In the genomic region with DNA sequence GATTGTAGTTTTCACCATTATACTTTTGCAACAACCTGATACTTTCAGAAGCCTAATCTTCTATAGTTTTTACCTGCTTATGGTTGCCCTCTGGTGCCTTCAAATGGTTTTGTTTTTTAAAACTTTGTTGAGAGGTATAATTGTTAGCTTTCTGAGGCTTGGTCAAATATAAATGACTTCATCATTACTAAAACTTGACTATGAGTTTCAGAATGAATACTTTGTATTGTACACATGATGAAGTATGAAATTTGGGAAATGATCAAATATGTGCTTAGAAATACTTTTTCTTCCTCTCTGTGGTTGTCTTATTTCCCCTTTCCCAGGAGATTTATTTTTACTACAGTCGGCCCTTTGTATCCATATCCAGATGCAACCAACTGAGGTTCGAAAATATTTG, we compare ENCODE assay signal across 10 cellular contexts.
DNase-seq lines count a peak whose midpoint lies in the region; ATAC-seq and TF ChIP-seq lines count a peak whose summit lies in the region.
"Had no signal": no experiment of that assay in that cellular context is flagged by ENCODE, and none has a peak within 500 bp of the region (broad histone marks: within the 10 kb centered on the region; RNA-seq: fewer than 3 reads in every experiment).

No MANE protein-coding gene starts in this region.

- TF ChIP-seq POLR2A in HCT116 (IDR thresholded peaks at IDR 0.05; ENCODE audit: borderline replicate concordance, extremely low read depth, insufficient read depth, insufficient read length) = no peak

- H3K4me2 ChIP-seq in HCT116 (ENCODE audit: low read length) = no peak overlapping the region
- H3K4me2 ChIP-seq: smooth muscle cell had no signal

- RAD21 ChIA-PET in HCT116 (lab: Charles Lee; ENCODE audit: low non-redundant PET in 1 of 2, low total read pairs in 2 of 2, uncharacterized antibody in 2 of 2, unreplicated experiment in 2 of 2) = no interaction called here

- H3K79me2 ChIP-seq in HCT116 (ENCODE audit: insufficient read depth, low read length) = no peaks in the 10 kb centered on the region

- in situ Hi-C loops in GM13977 (cut with MboI; ENCODE audit: low pct_unique_long_range_greater_than_20kb, low sequenced_read_pairs, unreplicated experiment) = no loop called here

- BruUV-seq in HCT116 (replicated peaks; lab: Mats Ljungman, UMichigan) = no TSS peak

- no peaks in the 10 kb centered on the region for H3K36me3 ChIP-seq in HCT116 (ENCODE audit: control insufficient read depth in 1 of 2, insufficient read depth in 2 of 2, low read length in 2 of 2)
- H3K36me3 ChIP-seq: Peyer's patch had no signal

- no peak overlapping the region for H2AFZ ChIP-seq in HCT116 (ENCODE audit: low read depth, low read length, poor library complexity, severe bottlenecking)

- H3K4me3 ChIP-seq in HCT116 (replicated peaks in 1 of 2; ENCODE audit: low read depth in 1 of 2, low read length in 2 of 2) = no peak overlapping the region
- H3K4me3 ChIP-seq: Peyer's patch, smooth muscle cell had no signal

- DNase-seq in GM13977 (ENCODE audit: low spot score) (peak; percentile 66), HCT116 (ENCODE audit: low read depth, low spot score) (no peak), RPMI7951 (ENCODE audit: low read depth) (peak; percentile 24), lung microvascular endothelial cell (ENCODE audit: low read depth in 2 of 2) (peak; percentile 32 to 61), HuH-7.5 (ENCODE audit: low spot score) (no peak), NOMO-1 (lab: John Stamatoyannopoulos, UW; ENCODE audit: unreplicated experiment in 2 of 2) (no peak), GM19240 (ENCODE audit: insufficient read length, low spot score) (no peak), posterior cingulate gyrus (no peak)
- DNase-seq: Peyer's patch had no signal

- H3K4me1 ChIP-seq in HCT116 (ENCODE audit: control insufficient read depth in 1 of 2, insufficient read depth in 2 of 2, low read length in 2 of 2) = no peaks in the 10 kb centered on the region

- no peak overlapping the region for H3K9ac ChIP-seq in HCT116 (ENCODE audit: low read length)

- H3K9me2 ChIP-seq in HCT116 (ENCODE audit: insufficient read depth) = no peaks in the 10 kb centered on the region

- intact Hi-C loops in HCT116 (cut with micrococcal nuclease) = no loop called here
- intact Hi-C loops in posterior cingulate gyrus (cut with DNase I) = no loop called here

- CTCF ChIA-PET in HCT116 (lab: Charles Lee) = interaction anchor here (1.8 kb wide), 1 partner anchor 195 kb away, joined by 4 read pairs; no protein-coding TSS in a partner anchor

- H3K27ac ChIP-seq in HCT116 (ENCODE audit: low read depth, low read length) = no peak overlapping the region
- H3K27ac ChIP-seq: Peyer's patch had no signal

- no peak for ATAC-seq in HCT116

- peak; percentile 13; the same call in 1 of the 2 replicates for TF ChIP-seq RAD21 in HCT116 (IDR thresholded peaks at IDR 0.05; ENCODE audit: low read depth)

- H3K27me3 ChIP-seq in HCT116 (ENCODE audit: insufficient read depth, low read length) = no peaks in the 10 kb centered on the region
- H3K27me3 ChIP-seq: Peyer's patch had no signal

- peak; percentile 20 for TF ChIP-seq CTCF in GM13977 (IDR thresholded peaks at IDR 0.05; ENCODE audit: extremely low read depth, insufficient read depth, missing control alignments)
- TF ChIP-seq CTCF in HCT116 (IDR thresholded peaks at IDR 0.05 in 2 of 3, conservative IDR thresholded peaks at IDR 0.05 in 1 of 3; ENCODE audit: borderline replicate concordance in 1 of 3, insufficient read depth in 1 of 3, low read depth in 2 of 3, low read length in 2 of 3) = no peak; a peak in 1 of 6 replicates

- no peaks in the 10 kb centered on the region; a peak in 1 of 4 replicates for H3K9me3 ChIP-seq in HCT116 (ENCODE audit: control insufficient read depth in 1 of 2, insufficient read depth in 1 of 2, low read depth in 1 of 2, low read length in 2 of 2)

- POLR2A ChIA-PET in HCT116 (lab: Charles Lee) = no interaction called here

- no peaks in the 10 kb centered on the region for H4K20me1 ChIP-seq in HCT116 (ENCODE audit: insufficient read depth)

TF ChIP-seq in HCT116, 20 proteins besides CTCF, POLR2A, EP300 and RAD21:
- no peak for TF ChIP-seq ZFX (IDR thresholded peaks at IDR 0.05)
- TF ChIP-seq, protein P1, sequence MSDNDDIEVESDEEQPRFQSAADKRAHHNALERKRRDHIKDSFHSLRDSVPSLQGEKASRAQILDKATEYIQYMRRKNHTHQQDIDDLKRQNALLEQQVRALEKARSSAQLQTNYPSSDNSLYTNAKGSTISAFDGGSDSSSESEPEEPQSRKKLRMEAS (IDR thresholded peaks at IDR 0.05) = no peak
- no peak for TF ChIP-seq SIN3A (IDR thresholded peaks at IDR 0.05; ENCODE audit: low read depth)
- no peak for TF ChIP-seq POLR2AphosphoS5 (IDR thresholded peaks at IDR 0.05; ENCODE audit: low read depth, low read length)
- no peak for TF ChIP-seq REST (IDR thresholded peaks at IDR 0.05; ENCODE audit: low read depth)
- no peak for TF ChIP-seq CBX3 (IDR thresholded peaks at IDR 0.05; ENCODE audit: low read depth)
- no peak for TF ChIP-seq CEBPB (IDR thresholded peaks at IDR 0.05; ENCODE audit: low read depth)
- no peak for TF ChIP-seq ELF1 (IDR thresholded peaks at IDR 0.05; ENCODE audit: borderline replicate concordance, low read depth)
- TF ChIP-seq SP1 (IDR thresholded peaks at IDR 0.05; ENCODE audit: low read depth) = no peak
- TF ChIP-seq TCF7L2 (IDR thresholded peaks at IDR 0.05; ENCODE audit: borderline replicate concordance, extremely low read depth, insufficient read depth, insufficient read length) = no peak
- TF ChIP-seq, protein P2, sequence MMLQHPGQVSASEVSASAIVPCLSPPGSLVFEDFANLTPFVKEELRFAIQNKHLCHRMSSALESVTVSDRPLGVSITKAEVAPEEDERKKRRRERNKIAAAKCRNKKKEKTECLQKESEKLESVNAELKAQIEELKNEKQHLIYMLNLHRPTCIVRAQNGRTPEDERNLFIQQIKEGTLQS (IDR thresholded peaks at IDR 0.05) = no peak
- TF ChIP-seq EZH2phosphoT487 (IDR thresholded peaks at IDR 0.05; ENCODE audit: borderline replicate concordance) = no peak
TF ChIP-seq in HCT116: peak in this region for 0.

Comparison
In these comparisons a context has a peak if more than half of its experiments do, and no peak if none do; other contexts are left out.
1. DNase-seq: peak in GM13977 (single experiment), RPMI7951 (single experiment) and lung microvascular endothelial cell (2 of 2); none in HCT116 (single experiment), HuH-7.5 (single experiment), NOMO-1 (0 of 2), GM19240 (single experiment) and posterior cingulate gyrus (0 of 10).